16 cellular contexts compared by ENCODE assay signal in genomic region chrX:11435568-11435967, GRCh38.
A peak's percentile ranks its signal among the peaks of the same experiment; 100 is the strongest.
DNase-seq lines count a peak whose midpoint lies in the region; FAIRE-seq and TF ChIP-seq lines count a peak whose summit lies in the region.
"Had no signal": no experiment of that assay in that cellular context is flagged by ENCODE, and none has a peak within 500 bp of the region (broad histone marks: within the 10 kb centered on the region; RNA-seq: fewer than 3 reads in every experiment).

No MANE protein-coding gene starts in this region.

- no peak for TF ChIP-seq CTCF in fibroblast of mammary gland (conservative IDR thresholded peaks at IDR 0.05; ENCODE audit: control insufficient read depth, insufficient read depth, low read depth, low read length)
- no peak for TF ChIP-seq CTCF in D721Med (IDR thresholded peaks at IDR 0.05; ENCODE audit: insufficient read depth, missing control alignments)
- no peak for TF ChIP-seq CTCF in suprapubic skin (IDR thresholded peaks at IDR 0.05)

- TF ChIP-seq EP300 in suprapubic skin (IDR thresholded peaks at IDR 0.05), result no peak

- no peak overlapping the region for H3K27ac ChIP-seq in suprapubic skin

- no peaks in the 10 kb centered on the region for H3K36me3 ChIP-seq in suprapubic skin

- H3K4me3 ChIP-seq in fibroblast of mammary gland (ENCODE audit: control insufficient read depth, low read depth, low read length) (no peak overlapping the region), skeletal muscle cell (ENCODE audit: low read depth, low read length) (no peak overlapping the region), suprapubic skin (no peak overlapping the region)

- no peaks in the 10 kb centered on the region for H3K27me3 ChIP-seq in suprapubic skin

- in situ Hi-C loops in SK-MEL-5 (cut with HindIII; ENCODE audit: low pct_unique_long_range_greater_than_20kb, low sequenced_read_pairs), result no loop called here

- FAIRE-seq in D721Med (lab: Jason Lieb, UNC), result no peak

- DNase-seq in GM03348 (ENCODE audit: low spot score) (peak; percentile 41), SK-MEL-5 (ENCODE audit: low read depth, low spot score) (peak; percentile 38), fibroblast of mammary gland (ENCODE audit: low read depth) (peak; percentile 92), skeletal muscle cell (ENCODE audit: low read depth) (peak; percentile 67), DMS53 treated with DMSO at 0.1 percent for 48 hours (lab: John Stamatoyannopoulos, UW; ENCODE audit: unreplicated experiment) (no peak), D721Med (ENCODE audit: insufficient read length, low spot score) (no peak), suprapubic skin (ENCODE audit: low spot score in 2 of 2) (no peak), DMS79 (lab: John Stamatoyannopoulos, UW) (no peak)
- DNase-seq: cortex of kidney; erythroblast; Kasumi-1; left colon; NCI-H146; NCI-H2227 treated with DMSO at 0.1 percent for 48 hours; NK-92 treated with Interleukin-12 subunit alpha and Interleukin-12 subunit beta, amount 100 ng/mL, for 24 hours; stimulated activated CD4-positive, alpha-beta T cell treated with anti-CD3 and anti-CD28 coated beads, Interleukin-15, amount 100 ng/mL, for 24 hours had no signal

- H3K4me1 ChIP-seq in suprapubic skin, result no peaks in the 10 kb centered on the region

- whole genome bisulfite sequencing in suprapubic skin, result 48% methylated on average over 4 of the region's 4 CpGs

- TF ChIP-seq POLR2A in suprapubic skin (IDR thresholded peaks at IDR 0.05), result no peak

- no peaks in the 10 kb centered on the region for H3K9me3 ChIP-seq in suprapubic skin

Comparison
In these comparisons a context has a peak if more than half of its experiments do, and no peak if none do; other contexts are left out.
1. DNase-seq: peak in GM03348 (single experiment), SK-MEL-5 (single experiment), fibroblast of mammary gland (single experiment) and skeletal muscle cell (single experiment); none in DMS53 treated with DMSO at 0.1 percent for 48 hours (single experiment), D721Med (single experiment), suprapubic skin (0 of 2) and DMS79 (single experiment).